In genomic region chr7:78420001-78420400, GRCh38 we compare ENCODE assay signal across 14 cellular contexts.
DNase-seq lines count a peak whose midpoint lies in the region; ATAC-seq and TF ChIP-seq lines count a peak whose summit lies in the region.
"Had no signal": no experiment of that assay in that cellular context is flagged by ENCODE, and none has a peak within 500 bp of the region (broad histone marks: within the 10 kb centered on the region; RNA-seq: fewer than 3 reads in every experiment).

No MANE protein-coding gene starts in this region.

- H3K27ac ChIP-seq in angular gyrus (ENCODE audit: low read depth, low read length) = peak overlapping the region; percentile 67
- H3K27ac ChIP-seq in layer of hippocampus (ENCODE audit: low read depth, low read length) = peak overlapping the region; percentile 49
- H3K27ac ChIP-seq in adrenal gland = no peak overlapping the region
- H3K27ac ChIP-seq: KMS-11, SK-N-MC had no signal

- no peaks in the 10 kb centered on the region for H3K9me3 ChIP-seq in adrenal gland (replicated peaks in 1 of 3)

- ATAC-seq in HG03139 (IDR thresholded peaks at IDR 0.05; ENCODE audit: unreplicated experiment) (no peak), GM18505 (IDR thresholded peaks at IDR 0.05; ENCODE audit: unreplicated experiment) (no peak)

- no peak for TF ChIP-seq CTCF in adrenal gland (IDR thresholded peaks at IDR 0.05)

- no peaks in the 10 kb centered on the region for H3K4me1 ChIP-seq in adrenal gland (replicated peaks in 1 of 2)

- TF ChIP-seq POLR2A in GM18505 (IDR thresholded peaks at IDR 0.05; ENCODE audit: borderline replicate concordance, extremely low read depth, insufficient read depth, insufficient read length) = no peak
- TF ChIP-seq POLR2A in adrenal gland (IDR thresholded peaks at IDR 0.05) = no peak

- intact Hi-C loops in adrenal gland (cut with DNase I) = no loop called here

- H3K4me3 ChIP-seq in adrenal gland = no peak overlapping the region
- H3K4me3 ChIP-seq: SK-N-MC had no signal

- DNase-seq in NCI-H526 (lab: John Stamatoyannopoulos, UW) = peak; percentile 36 to 52
- DNase-seq in NCI-H526 treated with DMSO at 0.1 percent for 48 hours (lab: John Stamatoyannopoulos, UW) = no peak
- DNase-seq in HCEC 1CT = no peak
- no peak for DNase-seq in adrenal gland
- DNase-seq: NCI-H187, NCI-H2171, NCI-H446, Right ventricle myocardium superior had no signal

- no peaks in the 10 kb centered on the region for H3K36me3 ChIP-seq in adrenal gland (replicated peaks in 1 of 2)

- WGBS in adrenal gland, 4 donors = 65 to 75% (median 68%) methylated on average over 1 of the region's 1 CpG

- no peaks in the 10 kb centered on the region for H3K27me3 ChIP-seq in layer of hippocampus (ENCODE audit: control insufficient read depth, insufficient read depth, low read length)
- H3K27me3 ChIP-seq in adrenal gland = no peaks in the 10 kb centered on the region

Comparison
In these comparisons a context has a peak if more than half of its experiments do, and no peak if none do; other contexts are left out.
1. DNase-seq: peak in NCI-H526 (2 of 2); none in NCI-H526 treated with DMSO at 0.1 percent for 48 hours (single experiment), HCEC 1CT (single experiment) and adrenal gland (0 of 7).
2. H3K27ac ChIP-seq: peak in angular gyrus (single experiment) and layer of hippocampus (single experiment); none in adrenal gland (0 of 5).